In the genomic region with DNA sequence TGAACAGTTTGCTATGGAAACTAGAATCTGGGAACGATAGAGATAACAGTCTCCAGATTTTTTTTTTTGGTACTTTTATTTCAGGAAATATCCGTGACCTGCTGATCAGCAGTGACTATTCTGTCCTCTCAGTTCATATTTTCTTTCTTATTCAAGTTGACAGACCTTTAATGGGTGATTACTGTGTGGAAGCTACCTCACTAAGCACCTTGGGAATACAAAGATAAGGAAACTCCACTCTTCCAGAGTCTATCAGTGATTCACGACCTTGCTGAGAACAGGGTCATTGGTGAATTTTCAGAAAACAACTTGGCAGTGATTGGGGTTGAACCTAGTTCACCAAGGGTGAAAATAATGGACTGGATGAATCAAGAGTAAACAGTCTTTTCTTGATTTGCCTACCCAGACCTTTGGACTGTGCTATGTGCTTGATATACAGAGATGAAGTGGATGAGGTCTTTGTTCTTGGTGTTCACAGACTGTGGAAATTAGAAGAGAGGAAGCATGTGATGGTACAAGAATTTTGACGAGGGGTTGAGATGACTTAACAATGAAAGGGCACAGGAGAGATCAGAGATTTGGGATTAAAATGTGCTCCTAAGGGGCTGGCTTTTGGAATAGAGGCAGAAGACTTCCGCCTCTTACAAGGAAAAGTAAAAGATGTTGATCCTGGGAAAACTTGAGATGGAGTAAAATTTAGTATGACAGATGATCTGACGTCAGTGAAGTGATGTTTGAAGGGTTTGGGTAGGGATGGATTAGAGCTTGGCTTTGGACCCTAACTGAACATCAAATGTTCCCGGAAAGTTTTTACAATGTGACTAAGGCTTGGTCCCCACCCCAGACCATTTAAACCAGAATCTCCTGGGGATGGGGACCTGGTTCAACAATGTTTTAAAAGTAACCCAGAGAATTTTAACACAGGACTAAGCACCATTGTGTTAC, we compare ENCODE assay signal across 8 cellular contexts. TPM values are rescaled to one million over a fixed set of nuclear protein-coding genes. Genes with fewer than 3 reads are reported as not detected.
DNase-seq lines count a peak whose midpoint lies in the region; ATAC-seq and TF ChIP-seq lines count a peak whose summit lies in the region.

No MANE protein-coding gene starts in this region.

- intact Hi-C loops in left lung (cut with DNase I) = no loop called here
- intact Hi-C loops in tibial artery (cut with DNase I; ENCODE audit: low total_unique reads) = loop anchor here (2.0 kb wide), 1 partner anchor 150 kb away; a partner anchor contains a TSS

- no peaks in the 10 kb centered on the region for H3K9me3 Mint-ChIP-seq in activated T-cell treated with anti-CD3 and anti-CD28 coated beads, Interleukin-2, amount 50 U/mL, for 72 hours

- no peaks in the 10 kb centered on the region for H3K27me3 Mint-ChIP-seq in activated T-cell treated with anti-CD3 and anti-CD28 coated beads, Interleukin-2, amount 50 U/mL, for 72 hours (ENCODE audit: low read depth)

- H3K4me3 Mint-ChIP-seq in activated T-cell treated with anti-CD3 and anti-CD28 coated beads, Interleukin-2, amount 50 U/mL, for 72 hours = peak overlapping the region; percentile 76 to 88

- H3K4me1 Mint-ChIP-seq in activated T-cell treated with anti-CD3 and anti-CD28 coated beads, Interleukin-2, amount 50 U/mL, for 72 hours (ENCODE audit: low read depth) = peaks cover 18% of the 10 kb centered on the region

- H3K4me3 ChIP-seq in left lung (peak overlapping the region; percentile 89 to 96), tibial artery (peak overlapping the region; percentile 70 to 95)

- TF ChIP-seq CTCF in left lung (IDR thresholded peaks at IDR 0.05) = no peak
- no peak for TF ChIP-seq CTCF in tibial artery (IDR thresholded peaks at IDR 0.05)

- no peak for DNase-seq in activated T-cell treated with anti-CD3 and anti-CD28 coated beads, Interleukin-2, amount 50 U/mL, for 72 hours
- no peak for DNase-seq in activated T-cell treated with anti-CD3 and anti-CD28 coated beads for 4 hours
- peak; percentile 7 for DNase-seq in amniotic epithelial cell (ENCODE audit: low read depth)
- DNase-seq in left lung = no peak
- DNase-seq in tibial artery = no peak
- no peak for DNase-seq in KG1 (lab: John Stamatoyannopoulos, UW)

- peaks cover 3 to 6% of the 10 kb centered on the region in 2 donors for H3K36me3 Mint-ChIP-seq in activated T-cell treated with anti-CD3 and anti-CD28 coated beads, Interleukin-2, amount 50 U/mL, for 72 hours (ENCODE audit: insufficient read depth in 2 of 2)

- H3K27me3 ChIP-seq in left lung = no peaks in the 10 kb centered on the region
- H3K27me3 ChIP-seq in tibial artery = no peaks in the 10 kb centered on the region

- H3K27ac Mint-ChIP-seq in activated T-cell treated with anti-CD3 and anti-CD28 coated beads, Interleukin-2, amount 50 U/mL, for 72 hours = peak overlapping the region; percentile 56

- H3K27ac ChIP-seq in left lung = peak overlapping the region in 1 of 2 donors; percentile 93
- peak overlapping the region; percentile 77 to 95 for H3K27ac ChIP-seq in tibial artery

- H3K4me1 ChIP-seq in left lung = peaks cover 9 to 25% of the 10 kb centered on the region in 2 donors
- H3K4me1 ChIP-seq in tibial artery = peaks cover 0 to 30% (median 21%) of the 10 kb centered on the region in 4 donors

- ATAC-seq in activated T-cell treated with anti-CD3 and anti-CD28 coated beads, Interleukin-2, amount 50 U/mL, for 72 hours (replicated peaks in 1 of 2) = no peak
- ATAC-seq in left lung (no peak), HG02759 (IDR thresholded peaks at IDR 0.05; ENCODE audit: unreplicated experiment) (no peak), GM18867 (IDR thresholded peaks at IDR 0.05; ENCODE audit: unreplicated experiment) (no peak)

- H3K36me3 ChIP-seq in left lung (peaks cover 0 to 21% of the 10 kb centered on the region in 2 donors), tibial artery (peaks cover 8 to 11% (median 10%) of the 10 kb centered on the region in 3 donors)

- H3K9me3 ChIP-seq in left lung (no peaks in the 10 kb centered on the region), tibial artery (no peaks in the 10 kb centered on the region)

RNA-seq across cellular contexts. Expression of a gene that starts 1.2 kb away (rescaled TPM):
- total RNA-seq in activated T-cell treated with anti-CD3 and anti-CD28 coated beads, Interleukin-2, amount 50 U/mL, for 72 hours = 10 to 100 TPM; 12.4 to 16.2 TPM
- 10 to 100 TPM in 1 of 2 donors, 1 to 10 TPM in 1; 8.0 to 11.4 TPM for total RNA-seq in left lung

RNA-seq across cellular contexts. Expression of a gene that starts 1.2 kb away (rescaled TPM):
- total RNA-seq in activated T-cell treated with anti-CD3 and anti-CD28 coated beads, Interleukin-2, amount 50 U/mL, for 72 hours = 10 to 100 TPM in 1 of 2 donors, 1 to 10 TPM in 1; 9.7 to 10.2 TPM
- total RNA-seq in left lung = 10 to 100 TPM; 14.1 to 14.6 TPM
